ENCODE assay signal across 1 cellular context in the genomic region with DNA sequence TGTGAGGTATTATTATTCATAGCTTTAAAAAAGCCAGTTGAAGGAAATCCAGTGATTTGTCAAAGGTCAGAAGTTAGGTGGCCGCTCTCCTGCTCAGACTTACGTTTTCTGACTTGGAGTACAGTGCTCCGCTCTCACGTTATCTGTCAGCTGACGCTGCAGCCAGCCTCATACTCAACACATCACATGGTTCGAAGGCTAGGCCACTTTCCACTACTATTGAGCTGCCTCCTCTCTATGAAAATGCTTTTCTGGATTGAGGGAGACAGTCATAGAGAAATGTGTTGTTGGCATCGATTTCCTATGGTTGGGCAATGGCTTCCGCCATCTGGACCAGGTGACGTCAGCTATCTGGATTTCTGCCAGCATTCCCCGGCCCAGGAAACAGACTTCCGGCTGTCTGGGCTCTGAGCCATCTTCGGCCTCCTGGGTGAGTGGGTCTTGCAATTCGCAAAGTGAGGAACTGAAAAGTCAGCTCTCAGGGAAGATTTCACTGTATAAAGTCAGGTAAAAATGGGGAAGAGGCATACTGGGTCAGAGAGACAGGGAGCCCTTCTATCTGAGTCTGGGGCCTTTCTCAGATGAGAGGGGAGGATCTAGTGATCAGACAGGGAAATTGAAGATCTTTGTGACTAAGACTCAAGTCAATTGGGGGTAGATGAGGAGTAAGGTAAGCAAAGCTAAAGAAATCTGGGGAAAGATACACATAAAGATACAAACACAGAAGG.
TF ChIP-seq lines count a peak whose summit lies in the region.

No MANE protein-coding gene starts in this region.

TF ChIP-seq in GM12878, 131 proteins besides CTCF, POLR2A, EP300 and RAD21 (continued from another document):
- TF ChIP-seq SUZ12 (IDR thresholded peaks at IDR 0.05; ENCODE audit: unreplicated experiment) (no peak), SKIL (IDR thresholded peaks at IDR 0.05; ENCODE audit: low read depth, poor library complexity, severe bottlenecking) (peak; percentile 63), CBFB (IDR thresholded peaks at IDR 0.05; ENCODE audit: low read depth) (0 out of 2 replicates have a peak, but pooled peaks have one; percentile 20), PKNOX1 (IDR thresholded peaks at IDR 0.05) (no peak)
